ENCODE assay signal across 9 cellular contexts in genomic region chr20:36493801-36494114, GRCh38. TPM values are rescaled to one million over a fixed set of nuclear protein-coding genes. Genes with fewer than 3 reads are reported as not detected.
DNase-seq lines count a peak whose midpoint lies in the region; ATAC-seq, FAIRE-seq and TF ChIP-seq lines count a peak whose summit lies in the region.
"Had no signal": no experiment of that assay in that cellular context is flagged by ENCODE, and none has a peak within 500 bp of the region (broad histone marks: within the 10 kb centered on the region; RNA-seq: fewer than 3 reads in every experiment).

No MANE protein-coding gene starts in this region.

- peaks cover 3% of the 10 kb centered on the region for H3K9me1 ChIP-seq in keratinocyte (ENCODE audit: control insufficient read depth, extremely low read depth, insufficient read depth, low read length)

- H3K36me3 ChIP-seq in body of pancreas (replicated peaks in 1 of 2; ENCODE audit: insufficient read depth in 1 of 2, low read depth in 2 of 2) = peaks cover 0 to 5% of the 10 kb centered on the region in 2 donors
- H3K36me3 ChIP-seq in keratinocyte (ENCODE audit: control insufficient read depth in 2 of 2, extremely low read depth in 1 of 2, insufficient read depth in 2 of 2, low read length in 2 of 2) = peaks cover 28 to 31% of the 10 kb centered on the region in 2 experiments

- WGBS in body of pancreas, 2 donors = 42 to 56% methylated on average over 3 to 7 of the region's 7 CpGs

- H4K20me1 ChIP-seq in keratinocyte (ENCODE audit: control insufficient read depth, extremely low read depth, insufficient read depth, low read length) = peaks cover 3% of the 10 kb centered on the region

- ATAC-seq in body of pancreas (no peak), GM19397 (IDR thresholded peaks at IDR 0.05; ENCODE audit: unreplicated experiment) (no peak), GM19023 (IDR thresholded peaks at IDR 0.05; ENCODE audit: unreplicated experiment) (no peak)
- ATAC-seq in stimulated activated effector memory CD8-positive, alpha-beta T cell treated with anti-CD3 and anti-CD28 coated beads, Interleukin-12 subunit alpha, Interleukin-12 subunit beta, amount 100 ng/mL, for 72 hours = peak; percentile 29

- peaks cover 30% of the 10 kb centered on the region for H3K79me2 ChIP-seq in keratinocyte (ENCODE audit: control insufficient read depth, insufficient read depth, low read length)

- no peak for TF ChIP-seq CTCF in body of pancreas (IDR thresholded peaks at IDR 0.05)
- TF ChIP-seq CTCF in keratinocyte (optimal IDR thresholded peaks at IDR 0.05 in 1 of 3, IDR thresholded peaks at IDR 0.05 in 1 of 3, conservative IDR thresholded peaks at IDR 0.05 in 1 of 3; ENCODE audit: extremely low read depth in 1 of 3, insufficient read depth in 2 of 3, low read length in 3 of 3) = no peak

- H3K27ac ChIP-seq in body of pancreas (peak overlapping the region in 2 of 4 donors; percentile 43 to 51), keratinocyte (ENCODE audit: control insufficient read depth, insufficient read depth, low read length) (no peak overlapping the region)

- H3K27me3 ChIP-seq in body of pancreas = no peaks in the 10 kb centered on the region
- H3K27me3 ChIP-seq in keratinocyte (ENCODE audit: control insufficient read depth, extremely low read depth, insufficient read depth, low read length) = no peaks in the 10 kb centered on the region

- peaks cover 35% of the 10 kb centered on the region for H3K4me1 ChIP-seq in body of pancreas
- H3K4me1 ChIP-seq in keratinocyte (ENCODE audit: control insufficient read depth, extremely low read depth, insufficient read depth, low read length) = peaks cover 33% of the 10 kb centered on the region

- dilution Hi-C loops in keratinocyte (cut with MboI; ENCODE audit: extremely low pct_ligation_motif_present, low sequenced_read_pairs) = no loop called here

- H3K4me1 Mint-ChIP-seq in stimulated activated effector memory CD8-positive, alpha-beta T cell treated with anti-CD3 and anti-CD28 coated beads, Interleukin-12 subunit alpha, Interleukin-12 subunit beta, amount 100 ng/mL, for 72 hours = peaks cover 45% of the 10 kb centered on the region

- no peak overlapping the region for H3K4me3 ChIP-seq in body of pancreas
- no peak overlapping the region for H3K4me3 ChIP-seq in keratinocyte (ENCODE audit: control insufficient read depth in 2 of 3, extremely low read depth in 1 of 3, insufficient read depth in 2 of 3, low read depth in 1 of 3, low read length in 3 of 3)

- no peak overlapping the region for H2AFZ ChIP-seq in keratinocyte (ENCODE audit: control insufficient read depth, low read length)

- peak overlapping the region; percentile 93 for H3K27ac Mint-ChIP-seq in stimulated activated effector memory CD8-positive, alpha-beta T cell treated with anti-CD3 and anti-CD28 coated beads, Interleukin-12 subunit alpha, Interleukin-12 subunit beta, amount 100 ng/mL, for 72 hours
- H3K27ac Mint-ChIP-seq: activated B cell treated with CpG ODN at 0.5 μM for 24 hours had no signal

- peak; percentile 80 for FAIRE-seq in keratinocyte (lab: Jason Lieb, UNC)

- peaks cover 25% of the 10 kb centered on the region for H3K36me3 Mint-ChIP-seq in stimulated activated effector memory CD8-positive, alpha-beta T cell treated with anti-CD3 and anti-CD28 coated beads, Interleukin-12 subunit alpha, Interleukin-12 subunit beta, amount 100 ng/mL, for 72 hours

- intact Hi-C loops in body of pancreas (cut with DNase I) = no loop called here

- H3K4me2 ChIP-seq in keratinocyte (ENCODE audit: control insufficient read depth, extremely low read depth, insufficient read depth, low read depth, low read length) = no peak overlapping the region

- H3K4me3 Mint-ChIP-seq in stimulated activated effector memory CD8-positive, alpha-beta T cell treated with anti-CD3 and anti-CD28 coated beads, Interleukin-12 subunit alpha, Interleukin-12 subunit beta, amount 100 ng/mL, for 72 hours = no peak overlapping the region
- H3K4me3 Mint-ChIP-seq: activated B cell treated with CpG ODN at 0.5 μM for 24 hours had no signal

- no peak overlapping the region for H3K9ac ChIP-seq in keratinocyte (ENCODE audit: control insufficient read depth, extremely low read depth, insufficient read depth, low read length)

- no peak for TF ChIP-seq POLR2A in body of pancreas (IDR thresholded peaks at IDR 0.05)

- H3K9me3 ChIP-seq in body of pancreas (no peaks in the 10 kb centered on the region), keratinocyte (ENCODE audit: control insufficient read depth, low read depth, low read length) (no peaks in the 10 kb centered on the region)

- H3K9me3 Mint-ChIP-seq in stimulated activated effector memory CD8-positive, alpha-beta T cell treated with anti-CD3 and anti-CD28 coated beads, Interleukin-12 subunit alpha, Interleukin-12 subunit beta, amount 100 ng/mL, for 72 hours = no peaks in the 10 kb centered on the region
- H3K9me3 Mint-ChIP-seq: activated B cell treated with CpG ODN at 0.5 μM for 24 hours had no signal

- DNase-seq in H4 (ENCODE audit: low spot score) (peak; percentile 87), body of pancreas (peak in 3 of 4 donors; percentile 53 to 66 (median 58)), keratinocyte (ENCODE audit: low read depth, low spot score) (no peak), iPS-NIHi7 (ENCODE audit: extremely low spot score) (no peak), NCI-H2107 treated with DMSO at 0.1 percent for 48 hours (lab: John Stamatoyannopoulos, UW; ENCODE audit: unreplicated experiment) (no peak)
- no peak for DNase-seq in stimulated activated effector memory CD8-positive, alpha-beta T cell treated with anti-CD3 and anti-CD28 coated beads, Interleukin-12 subunit alpha, Interleukin-12 subunit beta, amount 100 ng/mL, for 72 hours (ENCODE audit: low spot score in 2 of 2)
- DNase-seq: activated B cell treated with CpG ODN at 0.5 μM for 24 hours had no signal

RNA-seq across cellular contexts. Expression of gene MYL9, which starts 47.6 kb away (rescaled TPM):
- not detected in 2 replicates for total RNA-seq in H4 (2014; rRNA removed; shearing (Covaris generic))
- total RNA-seq in body of pancreas = 10 to 100 TPM; 16.9 to 26.7 TPM
- 1.7 to 5.2 TPM (median 2.8 TPM) in 3 replicates for polyA plus RNA-seq in keratinocyte
- polyA plus RNA-seq in keratinocyte (2011; ENCODE audit: low read depth) = 0.12 TPM
- polyA plus RNA-seq in keratinocyte (2011; cell fraction: cytosol; rRNA removed) = 9.3 and 14.5 TPM in 2 replicates
- polyA plus RNA-seq in keratinocyte (2011; cell fraction: nucleus; rRNA removed) = 4.0 and 7.9 TPM in 2 replicates
- polyA plus RNA-seq in keratinocyte (2012; ENCODE audit: low replicate concordance) = 6.3 and 7.3 TPM in 2 replicates
- 3.2 to 6.9 TPM (median 4.8 TPM) in 3 replicates for polyA minus RNA-seq in keratinocyte
- polyA minus RNA-seq in keratinocyte (2011; cell fraction: cytosol; rRNA and poly(A)+ RNA removed) = 19.0 TPM
- 1.5 and 3.2 TPM in 2 replicates for polyA minus RNA-seq in keratinocyte (2011; cell fraction: nucleus; rRNA and poly(A)+ RNA removed)

Comparison
In these comparisons a context has a peak if more than half of its experiments do, and no peak if none do; other contexts are left out.
1. DNase-seq: peak in H4 (single experiment) and body of pancreas (3 of 4); none in keratinocyte (single experiment), stimulated activated effector memory CD8-positive, alpha-beta T cell treated with anti-CD3 and anti-CD28 coated beads, Interleukin-12 subunit alpha, Interleukin-12 subunit beta, amount 100 ng/mL, for 72 hours (0 of 2), iPS-NIHi7 (single experiment) and NCI-H2107 treated with DMSO at 0.1 percent for 48 hours (single experiment).
2. RNA of gene MYL9, which starts 47.6 kb away (total RNA-seq): 16.9 to 26.7 TPM in body of pancreas; not detected in H4; every median in the first group is over 10 times any median in the second.